ENCODE assay signal across 8 cellular contexts in genomic region chr16:66881014-66881417, GRCh38. TPM values are rescaled to one million over a fixed set of nuclear protein-coding genes. Genes with fewer than 3 reads are reported as not detected.
DNase-seq lines count a peak whose midpoint lies in the region; ATAC-seq, FAIRE-seq and TF ChIP-seq lines count a peak whose summit lies in the region.

No MANE protein-coding gene starts in this region.

- H3K27ac ChIP-seq in HUES48 (ENCODE audit: low read depth, low read length) (no peak overlapping the region), angular gyrus (ENCODE audit: low read depth, low read length) (peak overlapping the region; percentile 70), substantia nigra (ENCODE audit: low read depth, low read length, poor library complexity, severe bottlenecking) (peak overlapping the region; percentile 51)

- ATAC-seq in left colon = peak; percentile 33
- ATAC-seq in HG03108 (IDR thresholded peaks at IDR 0.05; ENCODE audit: unreplicated experiment) = no peak

- no peak for FAIRE-seq in frontal cortex (lab: Jason Lieb, UNC)

- no peaks in the 10 kb centered on the region for H3K9me3 ChIP-seq in HUES48 (ENCODE audit: control insufficient read depth, insufficient read depth, low read length)

- no peak for TF ChIP-seq CTCF in GM06990 (IDR thresholded peaks at IDR 0.05; ENCODE audit: insufficient read depth, low read length, poor library complexity, severe bottlenecking)

- peak overlapping the region; percentile 94 for H3K4me3 ChIP-seq in GM06990 (replicated peaks; ENCODE audit: low read depth, low read length)
- peak overlapping the region; percentile 80 for H3K4me3 ChIP-seq in HUES48 (ENCODE audit: low read depth, low read length)

- H3K27me3 ChIP-seq in GM06990 (replicated peaks; ENCODE audit: control insufficient read depth, insufficient read depth, low read length) = no peaks in the 10 kb centered on the region
- peaks cover 4% of the 10 kb centered on the region; the same call in 1 of the 2 replicates for H3K27me3 ChIP-seq in HUES48 (ENCODE audit: control insufficient read depth, insufficient read depth, low read length)

- H3K9ac ChIP-seq in HUES48 (ENCODE audit: low read depth, low read length) = peak overlapping the region; percentile 44; the same call in 1 of the 2 replicates

- no peak for DNase-seq in GM06990 (ENCODE audit: extremely low read depth, insufficient read length)
- DNase-seq in left colon = no peak
- DNase-seq in substantia nigra (lab: John Stamatoyannopoulos, UW) = peak in 3 of 49 donors; percentile 13 to 51 (median 43)
- no peak for DNase-seq in frontal cortex (ENCODE audit: low spot score in 2 of 2)
- no peak for DNase-seq in NCI-H187 (lab: John Stamatoyannopoulos, UW)

- H3K4me1 ChIP-seq in HUES48 (ENCODE audit: control insufficient read depth, insufficient read depth, low read length) = no peaks in the 10 kb centered on the region

- intact Hi-C loops in left colon (cut with DNase I, micrococcal nuclease) = no loop called here

- H3K36me3 ChIP-seq in GM06990 (ENCODE audit: control insufficient read depth, insufficient read depth, low read length) (peaks cover 13% of the 10 kb centered on the region), HUES48 (ENCODE audit: control insufficient read depth, insufficient read depth, low read length) (peaks cover 26% of the 10 kb centered on the region)

RNA-seq across cellular contexts. Expression of gene PDP2, which starts 0.7 kb away (rescaled TPM):
- total RNA-seq in left colon = 10 to 100 TPM; 16.7 to 28.6 TPM
- 8.6 TPM for total RNA-seq in frontal cortex

RNA-seq across cellular contexts. Expression of gene CA7, which starts 36.8 kb away (rescaled TPM):
- total RNA-seq in left colon = 100 to 1,000 TPM; 157 to 205 TPM
- total RNA-seq in frontal cortex = not detected

RNA-seq across cellular contexts. Expression of gene CDH16, which starts 37.7 kb away (rescaled TPM):
- total RNA-seq in left colon (1 to 10 TPM in 1 of 2 donors, under 1 TPM in 1; 0.75 to 2.2 TPM), frontal cortex (not detected)

RNA-seq across cellular contexts. Expression of gene RRAD, which starts 44.3 kb away (rescaled TPM):
- total RNA-seq in left colon (1 to 10 TPM; 3.9 to 4.4 TPM), frontal cortex (2.4 TPM)

RNA-seq across cellular contexts. Expression of gene NAE1, which starts 50.2 kb away (rescaled TPM):
- total RNA-seq in left colon (10 to 100 TPM; 45.7 to 53.2 TPM), frontal cortex (110 TPM)

Comparison
In these comparisons a context has a peak if more than half of its experiments do, and no peak if none do; other contexts are left out.
1. RNA of gene CA7, which starts 36.8 kb away (total RNA-seq): 157 to 205 TPM in left colon; not detected in frontal cortex (single experiment); every median in the first group is over 100 times any median in the second.